In genomic region chr6:118578617-118579016, GRCh38 we compare ENCODE assay signal across 2 cellular contexts.
TF ChIP-seq lines count a peak whose summit lies in the region.

No MANE protein-coding gene starts in this region.

TF ChIP-seq in HEK293, 187 proteins besides CTCF, POLR2A, EP300 and RAD21:
- TF ChIP-seq ZNF184 (tag by site-specific recombination; IDR thresholded peaks at IDR 0.05) (no peak), TRIM28 (IDR thresholded peaks at IDR 0.05; ENCODE audit: borderline replicate concordance, low read length) (no peak), SETDB1 (IDR thresholded peaks at IDR 0.05; ENCODE audit: insufficient read length, low read length) (peak; percentile 91)

TF ChIP-seq in K562, 482 proteins besides CTCF, POLR2A, EP300 and RAD21:
- TF ChIP-seq TEAD1 (CRISPR knock-in tag; IDR thresholded peaks at IDR 0.05) (no peak), TRIM28 (IDR thresholded peaks at IDR 0.05) (peak; percentile 68; the same call in 1 of the 2 replicates), ZBTB33 (CRISPR knock-in tag; IDR thresholded peaks at IDR 0.05) (peak; percentile 82; the same call in 1 of the 2 replicates), TRIM24 (IDR thresholded peaks at IDR 0.05) (peak in 1 of 2 experiments; percentile 36; a peak in 1 of 4 replicates), ZKSCAN8 (CRISPR knock-in tag; IDR thresholded peaks at IDR 0.05) (no peak), ZNF280A (IDR thresholded peaks at IDR 0.05; ENCODE audit: low read depth, partially characterized antibody) (peak; percentile 92), CBX3 (IDR thresholded peaks at IDR 0.05; ENCODE audit: borderline replicate concordance in 1 of 2, low read length in 2 of 2) (peak in 1 of 2 experiments; percentile 90; a peak in 2 of 3 replicates), CBX5 (IDR thresholded peaks at IDR 0.05; ENCODE audit: borderline replicate concordance, low read depth) (0 out of 2 replicates have a peak, but pooled peaks have one; percentile 71)
